ENCODE assay signal across 12 cellular contexts in genomic region chr18:13369756-13370510, GRCh38.
DNase-seq lines count a peak whose midpoint lies in the region; ATAC-seq and TF ChIP-seq lines count a peak whose summit lies in the region.
"Had no signal": no experiment of that assay in that cellular context is flagged by ENCODE, and none has a peak within 500 bp of the region (broad histone marks: within the 10 kb centered on the region; RNA-seq: fewer than 3 reads in every experiment).

No MANE protein-coding gene starts in this region.

- no peaks in the 10 kb centered on the region for H3K36me3 ChIP-seq in CD4-positive, alpha-beta memory T cell (ENCODE audit: insufficient read depth, low read length)
- H3K36me3 ChIP-seq in lower lobe of right lung: no peaks in the 10 kb centered on the region
- H3K36me3 ChIP-seq in spleen: no peaks in the 10 kb centered on the region
- H3K36me3 ChIP-seq: HAP-1 had no signal

- no peaks in the 10 kb centered on the region for H3K9me3 ChIP-seq in CD4-positive, alpha-beta memory T cell (ENCODE audit: control insufficient read depth in 1 of 2, low read length in 2 of 2)
- H3K9me3 ChIP-seq in lower lobe of right lung (no peaks in the 10 kb centered on the region), spleen (no peaks in the 10 kb centered on the region)
- H3K9me3 ChIP-seq: HAP-1 had no signal

- DNase-seq in CD4-positive, alpha-beta memory T cell: no peak
- DNase-seq in HT-29 (ENCODE audit: low spot score): peak; percentile 40
- peak; percentile 78 for DNase-seq in amniotic epithelial cell (ENCODE audit: low read depth)
- no peak for DNase-seq in lower lobe of right lung
- no peak for DNase-seq in spleen
- DNase-seq in hypothalamus (lab: John Stamatoyannopoulos, UW): no peak
- no peak for DNase-seq in NCI-H524 treated with DMSO at 0.1 percent for 48 hours (lab: John Stamatoyannopoulos, UW)
- no peak for DNase-seq in MV-4-11 (lab: John Stamatoyannopoulos, UW)
- DNase-seq: glutamatergic neuron, NCI-H1105 treated with DMSO at 0.1 percent for 48 hours had no signal

- H3K27me3 ChIP-seq in CD4-positive, alpha-beta memory T cell (ENCODE audit: insufficient read depth, low read length): no peaks in the 10 kb centered on the region
- no peaks in the 10 kb centered on the region for H3K27me3 ChIP-seq in lower lobe of right lung (ENCODE audit: low read depth)
- no peaks in the 10 kb centered on the region for H3K27me3 ChIP-seq in spleen (replicated peaks in 1 of 7)

- TF ChIP-seq CTCF in lower lobe of right lung (IDR thresholded peaks at IDR 0.05) (no peak), spleen (IDR thresholded peaks at IDR 0.05 in 8 of 11, conservative IDR thresholded peaks at IDR 0.05 in 3 of 11) (no peak)

- peaks cover 12 to 49% (median 35%) of the 10 kb centered on the region in 4 donors for H3K4me1 Mint-ChIP-seq in CD4-positive, alpha-beta memory T cell

- no peak overlapping the region for H3K4me3 ChIP-seq in CD4-positive, alpha-beta memory T cell (ENCODE audit: low read length in 2 of 2)
- no peak overlapping the region for H3K4me3 ChIP-seq in lower lobe of right lung
- no peak overlapping the region for H3K4me3 ChIP-seq in spleen
- H3K4me3 ChIP-seq: HAP-1 had no signal

- ATAC-seq in lower lobe of right lung: peak; percentile 22 to 60
- ATAC-seq: SK-N-SH treated with all-trans-retinoic acid at 6 μM for 48 hours had no signal

- H3K4me1 ChIP-seq in CD4-positive, alpha-beta memory T cell (ENCODE audit: insufficient read depth, low read length): peaks cover 46% of the 10 kb centered on the region
- H3K4me1 ChIP-seq in lower lobe of right lung (peaks cover 4% of the 10 kb centered on the region), spleen (peaks cover 6 to 23% (median 14%) of the 10 kb centered on the region in 6 donors)
- H3K4me1 ChIP-seq: HAP-1 had no signal

- WGBS in spleen, 5 donors: 72 to 79% (median 76%) methylated on average over 15 of the region's 15 CpGs

- H3K4me3 Mint-ChIP-seq in CD4-positive, alpha-beta memory T cell: peak overlapping the region in 1 of 8 donors; percentile 48

- H3K9me3 Mint-ChIP-seq in CD4-positive, alpha-beta memory T cell: no peaks in the 10 kb centered on the region

- POLR2A ChIA-PET in CD4-positive, alpha-beta memory T cell (lab: Charles Lee; ENCODE audit: partially characterized antibody): no interaction called here

- H3K27me3 Mint-ChIP-seq in CD4-positive, alpha-beta memory T cell: no peaks in the 10 kb centered on the region

- CTCF ChIA-PET in CD4-positive, alpha-beta memory T cell (lab: Charles Lee; ENCODE audit: partially characterized antibody): no interaction called here

- no peak for TF ChIP-seq POLR2A in spleen (IDR thresholded peaks at IDR 0.05)

- no peaks in the 10 kb centered on the region for H3K36me3 Mint-ChIP-seq in CD4-positive, alpha-beta memory T cell

- no peak overlapping the region for H3K27ac ChIP-seq in CD4-positive, alpha-beta memory T cell (ENCODE audit: low read depth, low read length)
- H3K27ac ChIP-seq in lower lobe of right lung (no peak overlapping the region), spleen (no peak overlapping the region)

- H3K27ac Mint-ChIP-seq in CD4-positive, alpha-beta memory T cell: peak overlapping the region in 6 of 7 donors; percentile 38 to 81 (median 54)

- intact Hi-C loops in CD4-positive, alpha-beta memory T cell (cut with micrococcal nuclease): no loop called here
- intact Hi-C loops in lower lobe of right lung (cut with DNase I): no loop called here
- intact Hi-C loops in spleen (cut with DNase I; ENCODE audit: low total_unique reads): no loop called here

Comparison
In these comparisons a context has a peak if more than half of its experiments do, and no peak if none do; other contexts are left out.
1. DNase-seq: peak in HT-29 (single experiment) and amniotic epithelial cell (single experiment); none in CD4-positive, alpha-beta memory T cell (0 of 5), lower lobe of right lung (single experiment), spleen (single experiment), hypothalamus (0 of 51), NCI-H524 treated with DMSO at 0.1 percent for 48 hours (single experiment) and MV-4-11 (single experiment).